In genomic region chr6:105587349-105588115, GRCh38 we compare ENCODE assay signal across 11 cellular contexts.
DNase-seq lines count a peak whose midpoint lies in the region; ATAC-seq, FAIRE-seq and TF ChIP-seq lines count a peak whose summit lies in the region.
"Had no signal": no experiment of that assay in that cellular context is flagged by ENCODE, and none has a peak within 500 bp of the region (broad histone marks: within the 10 kb centered on the region; RNA-seq: fewer than 3 reads in every experiment).

No MANE protein-coding gene starts in this region.

- no peak overlapping the region for H3K27ac ChIP-seq in testis
- H3K27ac ChIP-seq: SJCRH30 had no signal

- ATAC-seq in central memory CD8-positive, alpha-beta T cell (replicated peaks; ENCODE audit: extremely low read depth, poor library complexity, severe bottlenecking) = peak; percentile 70
- no peak for ATAC-seq in HG02973 (IDR thresholded peaks at IDR 0.05; ENCODE audit: unreplicated experiment)

- WGBS in testis, 2 donors = 64 to 73% methylated on average over 22 to 23 of the region's 23 CpGs
- WGBS in lower leg skin, 2 donors = 71 to 73% methylated on average over 23 of the region's 23 CpGs

- peaks cover 49% of the 10 kb centered on the region for H3K4me1 Mint-ChIP-seq in T-helper 1 cell treated with Interleukin-12 subunit alpha and Interleukin-12 subunit beta and Interleukin-4 antibody, amounts not matched to agents 30 μg/mL and 1 μg/mL, for 36 hours (ENCODE audit: low read depth)
- H3K4me1 Mint-ChIP-seq in central memory CD8-positive, alpha-beta T cell = peaks cover 23% of the 10 kb centered on the region

- intact Hi-C loops in testis (cut with DNase I; ENCODE audit: low total_unique reads) (no loop called here), lower leg skin (cut with DNase I; ENCODE audit: low total_unique reads) (no loop called here)

- peaks cover 10% of the 10 kb centered on the region for H3K36me3 Mint-ChIP-seq in T-helper 1 cell treated with Interleukin-12 subunit alpha and Interleukin-12 subunit beta and Interleukin-4 antibody, amounts not matched to agents 30 μg/mL and 1 μg/mL, for 36 hours (ENCODE audit: low read depth)
- H3K36me3 Mint-ChIP-seq in central memory CD8-positive, alpha-beta T cell (ENCODE audit: insufficient read depth) = peaks cover 3% of the 10 kb centered on the region

- peaks cover 7% of the 10 kb centered on the region for H3K27me3 Mint-ChIP-seq in T-helper 1 cell treated with Interleukin-12 subunit alpha and Interleukin-12 subunit beta and Interleukin-4 antibody, amounts not matched to agents 30 μg/mL and 1 μg/mL, for 36 hours (ENCODE audit: low read depth)
- H3K27me3 Mint-ChIP-seq in central memory CD8-positive, alpha-beta T cell = no peaks in the 10 kb centered on the region

- TF ChIP-seq CTCF in testis (IDR thresholded peaks at IDR 0.05) (no peak), lower leg skin (IDR thresholded peaks at IDR 0.05) (no peak)

- no peak overlapping the region for H3K4me3 ChIP-seq in testis
- no peak overlapping the region for H3K4me3 ChIP-seq in lower leg skin (ENCODE audit: low read depth, poor library complexity, severe bottlenecking)
- H3K4me3 ChIP-seq: SJCRH30 had no signal

- no peak for FAIRE-seq in urothelium cell line (lab: Jason Lieb, UNC)

- H3K4me3 Mint-ChIP-seq in T-helper 1 cell treated with Interleukin-12 subunit alpha and Interleukin-12 subunit beta and Interleukin-4 antibody, amounts not matched to agents 30 μg/mL and 1 μg/mL, for 36 hours = peak overlapping the region; percentile 76
- peak overlapping the region; percentile 67 for H3K4me3 Mint-ChIP-seq in central memory CD8-positive, alpha-beta T cell
- H3K4me3 Mint-ChIP-seq: nephron had no signal

- no peaks in the 10 kb centered on the region for H3K36me3 ChIP-seq in testis (ENCODE audit: low read depth, missing control alignments)
- H3K36me3 ChIP-seq: SJCRH30 had no signal

- H3K9me3 Mint-ChIP-seq in T-helper 1 cell treated with Interleukin-12 subunit alpha and Interleukin-12 subunit beta and Interleukin-4 antibody, amounts not matched to agents 30 μg/mL and 1 μg/mL, for 36 hours = peaks cover 11% of the 10 kb centered on the region
- H3K9me3 Mint-ChIP-seq in central memory CD8-positive, alpha-beta T cell = no peaks in the 10 kb centered on the region
- H3K9me3 Mint-ChIP-seq: nephron had no signal

- TF ChIP-seq POLR2A in testis (IDR thresholded peaks at IDR 0.05) = no peak
- no peak for TF ChIP-seq POLR2A in lower leg skin (IDR thresholded peaks at IDR 0.05)

- peak; percentile 5 for DNase-seq in activated naive CD4-positive, alpha-beta T cell treated with Interleukin-2 at 50 U/mL for 16 hours
- no peak for DNase-seq in activated naive CD4-positive, alpha-beta T cell treated with anti-CD3 and anti-CD28 coated beads, Interleukin-2, amount 50 U/mL, for 16 hours
- DNase-seq in central memory CD8-positive, alpha-beta T cell (ENCODE audit: low spot score in 2 of 2) = no peak
- DNase-seq in urothelium cell line (ENCODE audit: low spot score) (peak; percentile 69), testis (no peak), lower leg skin (ENCODE audit: low spot score in 2 of 2) (no peak)
- DNase-seq: NCI-H2227 treated with DMSO at 0.1 percent for 48 hours, SJCRH30 had no signal

- H3K4me1 ChIP-seq in testis = no peaks in the 10 kb centered on the region
- H3K4me1 ChIP-seq: SJCRH30 had no signal

- H3K27me3 ChIP-seq in testis = no peaks in the 10 kb centered on the region
- H3K27me3 ChIP-seq: SJCRH30 had no signal

- H3K9me3 ChIP-seq in testis = no peaks in the 10 kb centered on the region
- H3K9me3 ChIP-seq: SJCRH30 had no signal

- peak overlapping the region; percentile 91 for H3K27ac Mint-ChIP-seq in T-helper 1 cell treated with Interleukin-12 subunit alpha and Interleukin-12 subunit beta and Interleukin-4 antibody, amounts not matched to agents 30 μg/mL and 1 μg/mL, for 36 hours
- peak overlapping the region; percentile 86 for H3K27ac Mint-ChIP-seq in central memory CD8-positive, alpha-beta T cell (ENCODE audit: low read depth)
- H3K27ac Mint-ChIP-seq: nephron had no signal

Comparison
In these comparisons a context has a peak if more than half of its experiments do, and no peak if none do; other contexts are left out.
1. DNase-seq: peak in activated naive CD4-positive, alpha-beta T cell treated with Interleukin-2 at 50 U/mL for 16 hours (single experiment) and urothelium cell line (single experiment); none in activated naive CD4-positive, alpha-beta T cell treated with anti-CD3 and anti-CD28 coated beads, Interleukin-2, amount 50 U/mL, for 16 hours (single experiment), central memory CD8-positive, alpha-beta T cell (0 of 2), testis (single experiment) and lower leg skin (0 of 2).